Comparison of ENCODE assay signal across 9 cellular contexts in genomic region chr12:106301241-106301610, GRCh38. TPM values are rescaled to one million over a fixed set of nuclear protein-coding genes. Genes with fewer than 3 reads are reported as not detected.
DNase-seq lines count a peak whose midpoint lies in the region; ATAC-seq and TF ChIP-seq lines count a peak whose summit lies in the region.
"Had no signal": no experiment of that assay in that cellular context is flagged by ENCODE, and none has a peak within 500 bp of the region (broad histone marks: within the 10 kb centered on the region; RNA-seq: fewer than 3 reads in every experiment).

No MANE protein-coding gene starts in this region.

- H3K9me3 ChIP-seq in right cardiac atrium (ENCODE audit: control insufficient read depth, low read length): no peaks in the 10 kb centered on the region

- intact Hi-C loops in activated CD8-positive, alpha-beta T cell treated with anti-CD3 and anti-CD28 coated beads for 36 hours (cut with micrococcal nuclease): loop anchor here (5.0 kb wide), 1 partner anchor 56 kb away; the partner anchor contains the start of gene POLR3B
- intact Hi-C loops in right cardiac atrium (cut with DNase I): loop anchor here in 1 of 4 donors (5.0 kb wide), 1 partner anchor 54 kb away; the partner anchor contains the start of gene CKAP4

- 7% methylated on average over 1 of the region's 1 CpG for WGBS in right cardiac atrium

- H3K9me3 Mint-ChIP-seq in activated CD8-positive, alpha-beta T cell treated with anti-CD3 and anti-CD28 coated beads for 36 hours: no peaks in the 10 kb centered on the region
- H3K9me3 Mint-ChIP-seq in stimulated activated effector memory CD8-positive, alpha-beta T cell treated with anti-CD3 and anti-CD28 coated beads, Interleukin-12 subunit alpha, Interleukin-12 subunit beta, amount 100 ng/mL, for 72 hours: no peaks in the 10 kb centered on the region

- CTCF ChIA-PET in activated CD8-positive, alpha-beta T cell treated with anti-CD3 and anti-CD28 coated beads for 36 hours (lab: Charles Lee): interaction anchor here (0.7 to 2.4 kb wide), 10 partner anchors 8 to 881 kb away, joined by 3 to 12 read pairs (median 5); partner anchors contain the start of genes CKAP4 and POLR3B

- DNase-seq in DMS53 (lab: John Stamatoyannopoulos, UW) (peak; percentile 58), DMS53 treated with DMSO at 0.1 percent for 48 hours (lab: John Stamatoyannopoulos, UW; ENCODE audit: unreplicated experiment) (no peak), right cardiac atrium (no peak), RKO (ENCODE audit: low spot score) (no peak)
- DNase-seq in activated CD8-positive, alpha-beta T cell treated with anti-CD3 and anti-CD28 coated beads for 36 hours: no peak
- no peak for DNase-seq in stimulated activated effector memory CD8-positive, alpha-beta T cell treated with anti-CD3 and anti-CD28 coated beads, Interleukin-12 subunit alpha, Interleukin-12 subunit beta, amount 100 ng/mL, for 72 hours (ENCODE audit: low spot score in 2 of 2)
- DNase-seq: cerebellar nuclear complex had no signal

- H3K4me3 Mint-ChIP-seq in activated CD8-positive, alpha-beta T cell treated with anti-CD3 and anti-CD28 coated beads for 36 hours: peak overlapping the region; percentile 85
- H3K4me3 Mint-ChIP-seq in stimulated activated effector memory CD8-positive, alpha-beta T cell treated with anti-CD3 and anti-CD28 coated beads, Interleukin-12 subunit alpha, Interleukin-12 subunit beta, amount 100 ng/mL, for 72 hours: peak overlapping the region; percentile 91

- H3K4me1 ChIP-seq in right cardiac atrium (ENCODE audit: control insufficient read depth, insufficient read depth, low read length): peaks cover 6% of the 10 kb centered on the region

- H3K27me3 Mint-ChIP-seq in activated CD8-positive, alpha-beta T cell treated with anti-CD3 and anti-CD28 coated beads for 36 hours: no peaks in the 10 kb centered on the region

- H3K36me3 Mint-ChIP-seq in activated CD8-positive, alpha-beta T cell treated with anti-CD3 and anti-CD28 coated beads for 36 hours (ENCODE audit: low read depth): peaks cover 2% of the 10 kb centered on the region
- H3K36me3 Mint-ChIP-seq in stimulated activated effector memory CD8-positive, alpha-beta T cell treated with anti-CD3 and anti-CD28 coated beads, Interleukin-12 subunit alpha, Interleukin-12 subunit beta, amount 100 ng/mL, for 72 hours: peaks cover 20% of the 10 kb centered on the region

- TF ChIP-seq CTCF in activated CD8-positive, alpha-beta T cell treated with anti-CD3 and anti-CD28 coated beads for 36 hours (IDR thresholded peaks at IDR 0.05): no peak

- no peak overlapping the region for H3K4me3 ChIP-seq in right cardiac atrium (ENCODE audit: low read length)

- ATAC-seq in activated CD8-positive, alpha-beta T cell treated with anti-CD3 and anti-CD28 coated beads for 36 hours: no peak
- ATAC-seq in right cardiac atrium: no peak
- no peak for ATAC-seq in stimulated activated effector memory CD8-positive, alpha-beta T cell treated with anti-CD3 and anti-CD28 coated beads, Interleukin-12 subunit alpha, Interleukin-12 subunit beta, amount 100 ng/mL, for 72 hours
- ATAC-seq in HG02885 (IDR thresholded peaks at IDR 0.05; ENCODE audit: poor library complexity, unreplicated experiment): no peak
- no peak for ATAC-seq in HG03095 (IDR thresholded peaks at IDR 0.05; ENCODE audit: unreplicated experiment)

- H3K4me1 Mint-ChIP-seq in activated CD8-positive, alpha-beta T cell treated with anti-CD3 and anti-CD28 coated beads for 36 hours (ENCODE audit: low read depth): peaks cover 50% of the 10 kb centered on the region
- peaks cover 38% of the 10 kb centered on the region for H3K4me1 Mint-ChIP-seq in stimulated activated effector memory CD8-positive, alpha-beta T cell treated with anti-CD3 and anti-CD28 coated beads, Interleukin-12 subunit alpha, Interleukin-12 subunit beta, amount 100 ng/mL, for 72 hours

- H3K27ac Mint-ChIP-seq in activated CD8-positive, alpha-beta T cell treated with anti-CD3 and anti-CD28 coated beads for 36 hours: peak overlapping the region; percentile 90
- peak overlapping the region; percentile 100 for H3K27ac Mint-ChIP-seq in stimulated activated effector memory CD8-positive, alpha-beta T cell treated with anti-CD3 and anti-CD28 coated beads, Interleukin-12 subunit alpha, Interleukin-12 subunit beta, amount 100 ng/mL, for 72 hours

- no peaks in the 10 kb centered on the region for H3K27me3 ChIP-seq in right cardiac atrium (ENCODE audit: control insufficient read depth, insufficient read depth)

- peak overlapping the region; percentile 80 for H3K27ac ChIP-seq in right cardiac atrium (ENCODE audit: low read length)

- POLR2A ChIA-PET in activated CD8-positive, alpha-beta T cell treated with anti-CD3 and anti-CD28 coated beads for 36 hours (lab: Charles Lee): interaction anchor here (1.0 to 2.1 kb wide), 6 partner anchors 9 to 59 kb away, joined by 3 to 6 read pairs (median 3); partner anchors contain the start of gene CKAP4

RNA-seq across cellular contexts. Expression of gene TCP11L2, which starts 1.3 kb away (rescaled TPM):
- 10 to 100 TPM; 11.9 to 13.2 TPM for total RNA-seq in activated CD8-positive, alpha-beta T cell treated with anti-CD3 and anti-CD28 coated beads for 36 hours
- total RNA-seq in right cardiac atrium: 10 to 100 TPM; 54.0 to 64.5 (median 61.9) TPM
- 14.2 TPM for polyA plus RNA-seq in right cardiac atrium

RNA-seq across cellular contexts. Expression of gene CKAP4, which starts 53.4 kb away (rescaled TPM):
- 10 to 100 TPM; 15.2 to 16.3 TPM for total RNA-seq in activated CD8-positive, alpha-beta T cell treated with anti-CD3 and anti-CD28 coated beads for 36 hours
- total RNA-seq in right cardiac atrium: 10 to 100 TPM; 35.6 to 53.7 (median 41.3) TPM
- polyA plus RNA-seq in right cardiac atrium: 24.8 TPM

RNA-seq across cellular contexts. Expression of gene POLR3B, which starts 56.3 kb away (rescaled TPM):
- total RNA-seq in activated CD8-positive, alpha-beta T cell treated with anti-CD3 and anti-CD28 coated beads for 36 hours: 1 to 10 TPM; 8.3 to 9.5 TPM
- 1 to 10 TPM; 7.1 to 8.6 (median 7.9) TPM for total RNA-seq in right cardiac atrium
- 3.4 TPM for polyA plus RNA-seq in right cardiac atrium
